Comparison of ENCODE assay signal across 29 cellular contexts in genomic region chr2:99261242-99261641, GRCh38. TPM values are rescaled to one million over a fixed set of nuclear protein-coding genes. Genes with fewer than 3 reads are reported as not detected.
"Had no signal": no experiment of that assay in that cellular context is flagged by ENCODE, and none has a peak within 500 bp of the region (broad histone marks: within the 10 kb centered on the region; RNA-seq: fewer than 3 reads in every experiment).

No MANE protein-coding gene starts in this region.

- ATAC-seq: gastroesophageal sphincter; left cardiac atrium; left ventricle myocardium superior; naive thymus-derived CD4-positive, alpha-beta T cell; sciatic nerve; stimulated activated naive B cell treated with anti-CD40 and anti-IgM and Interleukin-4, amounts not matched to agents 10 μg/mL and 1 μg/mL and 100 μg/mL, for 72 hours; stimulated activated naive CD8-positive, alpha-beta T cell treated with anti-CD3 and anti-CD28 coated beads, Interleukin-15, amount 100 ng/mL, for 72 hours had no signal

- H3K4me3 ChIP-seq: colonic mucosa, gastroesophageal sphincter, lung, spleen, thoracic aorta, transverse colon had no signal

- H3K36me3 ChIP-seq: colonic mucosa, neutrophil, spleen, thoracic aorta, transverse colon had no signal

- DNase-seq: colonic mucosa; dermis blood vessel endothelial cell; foreskin fibroblast; immature natural killer cell; kidney; left cardiac atrium; left ventricle myocardium superior; naive thymus-derived CD4-positive, alpha-beta T cell; nephron progenitor cell; spleen; stimulated activated CD4-positive, alpha-beta T cell treated with anti-CD3 and anti-CD28 coated beads, Interleukin-15, amount 100 ng/mL, for 24 hours; stimulated activated CD4-positive, alpha-beta T cell treated with anti-CD3 and anti-CD28 coated beads, Interleukin-1b, Interleukin-23, amount 100 ng/mL, for 48 hours; stimulated activated CD4-positive, alpha-beta T cell treated with anti-CD3 and anti-CD28 coated beads, Interleukin-4, amount 100 ng/mL, for 4 hours; stimulated activated naive B cell treated with anti-CD40 and anti-IgM and Interleukin-4, amounts not matched to agents 10 μg/mL and 1 μg/mL and 100 μg/mL, for 72 hours; stimulated activated naive CD8-positive, alpha-beta T cell treated with anti-CD3 and anti-CD28 coated beads, Interleukin-15, amount 100 ng/mL, for 72 hours; substantia nigra; transverse colon had no signal

- FAIRE-seq: kidney had no signal

- H3K27me3 ChIP-seq: colonic mucosa, gastroesophageal sphincter, neutrophil, spleen, transverse colon had no signal

RNA-seq across cellular contexts. Expression of gene LYG2, which starts 5.8 kb away (rescaled TPM):
- total RNA-seq: cerebellum; colonic mucosa; dermis blood vessel endothelial cell; gastroesophageal sphincter; kidney; left cardiac atrium; left ventricle myocardium superior; lung; mesenteric fat pad; mononuclear cell; naive thymus-derived CD4-positive, alpha-beta T cell; osteoblast; pulmonary artery endothelial cell; sciatic nerve; skeletal muscle tissue; spleen; thoracic aorta; transverse colon; ureter had no signal
